36 cellular contexts compared by ENCODE assay signal in the genomic region with DNA sequence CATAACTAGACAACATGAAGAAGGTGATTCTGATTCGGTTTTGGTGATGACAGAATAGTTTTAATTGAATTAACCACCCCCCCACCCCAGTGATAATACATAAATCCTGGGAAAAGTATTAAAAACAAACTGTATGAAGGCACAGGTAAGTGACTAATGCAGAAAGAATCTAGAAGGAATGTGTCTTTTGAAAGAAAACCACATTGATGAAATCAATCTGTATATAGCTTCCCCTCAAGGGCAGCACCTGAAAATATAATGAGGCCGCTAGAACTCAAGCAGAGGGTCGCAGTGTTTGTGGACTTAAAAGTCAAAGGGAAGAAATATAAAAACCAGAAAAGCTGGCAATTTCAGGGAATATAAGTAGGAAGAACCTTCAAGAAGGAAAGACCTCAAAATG.
DNase-seq lines count a peak whose midpoint lies in the region; ATAC-seq and TF ChIP-seq lines count a peak whose summit lies in the region.
"Had no signal": no experiment of that assay in that cellular context is flagged by ENCODE, and none has a peak within 500 bp of the region (broad histone marks: within the 10 kb centered on the region; RNA-seq: fewer than 3 reads in every experiment).

No MANE protein-coding gene starts in this region.

- 59 to 75% (median 68%) methylated on average over 3 of the region's 3 CpGs for WGBS in psoas muscle, 3 donors

- H3K9me3 ChIP-seq in Karpas-422 (ENCODE audit: low read length) (peaks cover 28% of the 10 kb centered on the region), psoas muscle (no peaks in the 10 kb centered on the region)
- H3K9me3 ChIP-seq: BE2C, colonic mucosa, esophagus muscularis mucosa, HAP-1, Peyer's patch, SJSA1, testis had no signal

- no peak overlapping the region for H3K4me3 ChIP-seq in choroid plexus epithelial cell (ENCODE audit: low read depth, low read length)
- H3K4me3 ChIP-seq in Karpas-422 (ENCODE audit: low read length) = no peak overlapping the region
- no peak overlapping the region for H3K4me3 ChIP-seq in psoas muscle
- H3K4me3 ChIP-seq: colonic mucosa, esophagus muscularis mucosa, HAP-1, Peyer's patch, SJSA1, testis had no signal

- H3K4me2 ChIP-seq in Karpas-422 (ENCODE audit: low read depth, low read length, poor library complexity, severe bottlenecking) = no peak overlapping the region

- no peaks in the 10 kb centered on the region for H4K20me1 ChIP-seq in Karpas-422 (ENCODE audit: insufficient read depth, low read depth, low read length)

- H3K9me2 ChIP-seq in Karpas-422 (replicated peaks; ENCODE audit: insufficient read depth, low read length) = no peaks in the 10 kb centered on the region

- ATAC-seq in psoas muscle = no peak
- ATAC-seq: activated CD4-positive, CD25-positive, alpha-beta regulatory T cell treated with anti-CD3 and anti-CD28 coated beads, Interleukin-2, amount 50 U/mL, for 24 hours; left ventricle myocardium superior; naive thymus-derived CD4-positive, alpha-beta T cell; T-helper 17 cell had no signal

- no peaks in the 10 kb centered on the region for H3K4me1 ChIP-seq in Karpas-422 (ENCODE audit: low read length)
- H3K4me1 ChIP-seq in psoas muscle = no peaks in the 10 kb centered on the region
- H3K4me1 ChIP-seq: BE2C, colonic mucosa, esophagus muscularis mucosa, Peyer's patch, SJSA1, testis had no signal

- H3K27ac ChIP-seq in Karpas-422 (ENCODE audit: low read length) = no peak overlapping the region
- H3K27ac ChIP-seq in psoas muscle = no peak overlapping the region
- H3K27ac ChIP-seq: colonic mucosa, esophagus muscularis mucosa, Peyer's patch, SJSA1, testis had no signal

- DNase-seq in Caki2 (ENCODE audit: low read depth) (peak; percentile 6), NCI-H226 (peak; percentile 13), choroid plexus epithelial cell (ENCODE audit: low read depth) (peak; percentile 14), kidney glomerular epithelial cell (lab: John Stamatoyannopoulos, UW) (peak; percentile 15), Karpas-422 (no peak), DMS114 treated with DMSO at 0.1 percent for 48 hours (lab: John Stamatoyannopoulos, UW; ENCODE audit: unreplicated experiment) (no peak), psoas muscle (no peak), NCI-H2107 (lab: John Stamatoyannopoulos, UW) (no peak)
- DNase-seq: activated CD4-positive, alpha-beta T cell treated with anti-CD3 and anti-CD28 coated beads, Interleukin-2, amount 50 U/mL, for 48 hours; activated CD8-positive, alpha-beta memory T cell treated with anti-CD3 and anti-CD28 coated beads, Interleukin-2, amount 50 U/mL, for 4 hours; activated naive CD4-positive, alpha-beta T cell treated with anti-CD3 and anti-CD28 coated beads, Interleukin-2, amount 10 ng/mL, durations not matched to agents 7 days and 5 days; amniotic stem cell; BE2C; CD8-positive, alpha-beta memory T cell; colonic mucosa; DND-41; effector memory CD4-positive, alpha-beta T cell; foreskin melanocyte; KG1; left ventricle myocardium superior; midbrain; MV-4-11; naive thymus-derived CD4-positive, alpha-beta T cell; NCI-H146; NCI-H2171; NCI-H524 treated with DMSO at 0.1 percent for 48 hours; NK-92 treated with Interleukin-12 subunit alpha and Interleukin-12 subunit beta, amount 100 ng/mL, for 24 hours; occipital lobe; Peyer's patch; stimulated activated naive CD4-positive, alpha-beta T cell treated with Interleukin-2 at 50 U/mL for 16 hours; T-helper 17 cell; testis had no signal

- in situ Hi-C loops in Caki2 (cut with HindIII; ENCODE audit: low pct_unique_long_range_greater_than_20kb, low sequenced_read_pairs) = no loop called here

- H3K36me3 ChIP-seq in Karpas-422 (ENCODE audit: insufficient read depth, low read length) (no peaks in the 10 kb centered on the region), psoas muscle (ENCODE audit: insufficient read depth in 1 of 2, low read depth in 1 of 2) (no peaks in the 10 kb centered on the region)
- H3K36me3 ChIP-seq: BE2C, colonic mucosa, esophagus muscularis mucosa, HAP-1, Peyer's patch, SJSA1 had no signal

- H3K9ac ChIP-seq in Karpas-422 (ENCODE audit: low read length) = no peak overlapping the region

- TF ChIP-seq CTCF in choroid plexus epithelial cell (conservative IDR thresholded peaks at IDR 0.05; ENCODE audit: low read depth, low read length) = no peak
- TF ChIP-seq CTCF in psoas muscle (IDR thresholded peaks at IDR 0.05) = no peak

- H3K27me3 ChIP-seq in Karpas-422 (ENCODE audit: low read length) = 0 out of 2 replicates have a peak, but pooled peaks cover 2% of the 10 kb centered on the region
- no peaks in the 10 kb centered on the region for H3K27me3 ChIP-seq in psoas muscle (ENCODE audit: insufficient read depth in 3 of 3, low read length in 2 of 3)
- H3K27me3 ChIP-seq: BE2C, colonic mucosa, esophagus muscularis mucosa, Peyer's patch, SJSA1, testis had no signal

- no peaks in the 10 kb centered on the region for H3K79me2 ChIP-seq in Karpas-422 (ENCODE audit: low read length)

- intact Hi-C loops in psoas muscle (cut with DNase I) = no loop called here

- no peak overlapping the region for H2AFZ ChIP-seq in Karpas-422 (ENCODE audit: low read length)

Comparison
In these comparisons a context has a peak if more than half of its experiments do, and no peak if none do; other contexts are left out.
1. DNase-seq: peak in Caki2 (single experiment), NCI-H226 (single experiment), choroid plexus epithelial cell (single experiment) and kidney glomerular epithelial cell (single experiment); none in Karpas-422 (single experiment), DMS114 treated with DMSO at 0.1 percent for 48 hours (single experiment), psoas muscle (0 of 2) and NCI-H2107 (single experiment).